In the genomic region with DNA sequence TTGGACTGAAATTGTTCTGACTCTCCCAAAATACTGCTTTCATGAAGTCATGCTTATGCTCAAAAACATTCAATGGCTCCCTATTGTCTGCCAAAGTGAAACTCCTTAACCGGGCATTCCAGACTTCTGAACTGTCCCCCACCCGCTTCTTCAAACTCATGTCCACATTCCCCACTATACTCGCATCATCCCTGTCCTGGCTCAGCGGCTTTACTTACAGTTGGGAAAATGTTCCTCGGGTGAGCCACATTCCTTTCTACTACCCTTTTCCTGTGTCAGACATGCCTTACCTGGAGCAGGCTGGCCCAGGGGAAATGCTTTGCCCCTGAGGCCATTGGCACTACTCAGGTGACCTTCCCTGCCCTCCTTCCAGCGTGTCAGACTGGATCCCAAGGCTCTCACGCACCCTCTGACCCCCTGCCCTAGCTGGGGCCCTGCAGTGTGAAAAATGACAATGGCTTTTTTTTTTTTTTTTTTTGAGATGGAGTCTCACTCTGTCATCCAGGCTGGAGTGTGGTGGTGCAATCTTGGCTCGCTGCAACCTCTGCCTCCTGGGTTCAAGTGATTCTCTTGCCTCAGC, we compare ENCODE assay signal across 18 cellular contexts. TPM values are rescaled to one million over a fixed set of nuclear protein-coding genes. Genes with fewer than 3 reads are reported as not detected.
A peak's percentile ranks its signal among the peaks of the same experiment; 100 is the strongest.
DNase-seq lines count a peak whose midpoint lies in the region; ATAC-seq, FAIRE-seq and TF ChIP-seq lines count a peak whose summit lies in the region.
"Had no signal": no experiment of that assay in that cellular context is flagged by ENCODE, and none has a peak within 500 bp of the region (broad histone marks: within the 10 kb centered on the region; RNA-seq: fewer than 3 reads in every experiment).

No MANE protein-coding gene starts in this region.

- DNase-seq in D721Med (ENCODE audit: insufficient read length, low spot score) (peak; percentile 5), T-helper 17 cell (no peak), glutamatergic neuron (no peak), gastrocnemius medialis (no peak), SW 1271 (lab: John Stamatoyannopoulos, UW) (no peak), erythroblast (lab: John Stamatoyannopoulos, UW) (no peak), occipital lobe (lab: John Stamatoyannopoulos, UW) (no peak), midbrain (lab: John Stamatoyannopoulos, UW) (no peak)
- DNase-seq: activated CD4-positive, CD25-positive, alpha-beta regulatory T cell; activated T-cell treated with anti-CD3 and anti-CD28 coated beads, Interleukin-2, amount 50 U/mL, for 24 hours; body of pancreas; endodermal cell; GF-D8; NCI-H510A treated with DMSO at 0.1 percent for 48 hours; SHP77 treated with DMSO at 0.1 percent for 48 hours; stimulated activated CD8-positive, alpha-beta memory T cell treated with anti-CD3 and anti-CD28 coated beads, Interleukin-4, amount 100 ng/mL, for 48 hours had no signal

- no peak for FAIRE-seq in D721Med (lab: Jason Lieb, UNC)

- H3K36me3 ChIP-seq in gastrocnemius medialis = no peaks in the 10 kb centered on the region

- peaks cover 3% of the 10 kb centered on the region for H3K9me3 Mint-ChIP-seq in glutamatergic neuron (ENCODE audit: unreplicated experiment)
- H3K9me3 Mint-ChIP-seq: activated T-cell treated with anti-CD3 and anti-CD28 coated beads, Interleukin-2, amount 50 U/mL, for 24 hours; endodermal cell had no signal

- H3K27ac Mint-ChIP-seq in T-helper 17 cell (peak overlapping the region; percentile 19), glutamatergic neuron (ENCODE audit: unreplicated experiment) (peak overlapping the region; percentile 5)
- H3K27ac Mint-ChIP-seq: activated T-cell treated with anti-CD3 and anti-CD28 coated beads, Interleukin-2, amount 50 U/mL, for 24 hours; endodermal cell had no signal

- peaks cover 23 to 33% of the 10 kb centered on the region in 2 donors for H3K4me1 ChIP-seq in gastrocnemius medialis

- no peaks in the 10 kb centered on the region for H3K9me3 ChIP-seq in T-helper 17 cell (ENCODE audit: control insufficient read depth, low read length, poor library complexity, severe bottlenecking)
- H3K9me3 ChIP-seq in gastrocnemius medialis = no peaks in the 10 kb centered on the region
- H3K9me3 ChIP-seq: body of pancreas had no signal

- ATAC-seq in T-helper 17 cell (no peak), gastrocnemius medialis (no peak)
- ATAC-seq: body of pancreas had no signal

- H3K4me3 Mint-ChIP-seq in T-helper 17 cell (no peak overlapping the region), glutamatergic neuron (ENCODE audit: unreplicated experiment) (no peak overlapping the region)
- H3K4me3 Mint-ChIP-seq: activated T-cell treated with anti-CD3 and anti-CD28 coated beads, Interleukin-2, amount 50 U/mL, for 24 hours; endodermal cell had no signal

- TF ChIP-seq POLR2A in gastrocnemius medialis (IDR thresholded peaks at IDR 0.05) (no peak), erythroblast (IDR thresholded peaks at IDR 0.05; ENCODE audit: low read length) (no peak)

- intact Hi-C loops in gastrocnemius medialis (cut with DNase I; ENCODE audit: low total_unique reads) = no loop called here

- no peak overlapping the region for H3K4me3 ChIP-seq in gastrocnemius medialis
- H3K4me3 ChIP-seq: body of pancreas had no signal

- in situ Hi-C loops in gastrocnemius medialis (cut with MboI; ENCODE audit: low sequenced_read_pairs in 4 of 4) = no loop called here

- TF ChIP-seq CTCF in D721Med (IDR thresholded peaks at IDR 0.05; ENCODE audit: insufficient read depth, missing control alignments) = no peak
- TF ChIP-seq CTCF in glutamatergic neuron (IDR thresholded peaks at IDR 0.05; ENCODE audit: partially characterized antibody, unreplicated experiment) = no peak
- TF ChIP-seq CTCF in gastrocnemius medialis (IDR thresholded peaks at IDR 0.05 in 4 of 5, conservative IDR thresholded peaks at IDR 0.05 in 1 of 5) = no peak

- H3K36me3 Mint-ChIP-seq in T-helper 17 cell (ENCODE audit: low read depth) (peaks cover 3% of the 10 kb centered on the region), glutamatergic neuron (ENCODE audit: unreplicated experiment) (no peaks in the 10 kb centered on the region)

- H3K27me3 Mint-ChIP-seq in T-helper 17 cell (peaks cover 13% of the 10 kb centered on the region), glutamatergic neuron (ENCODE audit: unreplicated experiment) (peaks cover 6% of the 10 kb centered on the region)

- H3K27ac ChIP-seq in gastrocnemius medialis = peak overlapping the region; percentile 88 to 94 (median 91)
- H3K27ac ChIP-seq: C4-2B, HL-60 had no signal

- peaks cover 0 to 4% (median 3%) of the 10 kb centered on the region in 3 donors for H3K27me3 ChIP-seq in gastrocnemius medialis
- H3K27me3 ChIP-seq: body of pancreas had no signal

- H3K4me1 Mint-ChIP-seq in T-helper 17 cell (peaks cover 5% of the 10 kb centered on the region), glutamatergic neuron (ENCODE audit: low read depth, unreplicated experiment) (peaks cover 23% of the 10 kb centered on the region)

RNA-seq across cellular contexts. Expression of a gene that starts 5.3 kb away (rescaled TPM):
- total RNA-seq in T-helper 17 cell (not detected), glutamatergic neuron (ENCODE audit: unreplicated experiment) (20.4 TPM), gastrocnemius medialis (10 to 100 TPM in 2 of 4 donors, 1 to 10 TPM in 2; 8.1 to 19.7 (median 10.6) TPM), occipital lobe (1.2 TPM)

RNA-seq across cellular contexts. Expression of a gene that starts 7.7 kb away (rescaled TPM):
- total RNA-seq in T-helper 17 cell (1 to 10 TPM in 1 of 2 donors, not detected in 1; 1.1 TPM), glutamatergic neuron (ENCODE audit: unreplicated experiment) (1.4 TPM), gastrocnemius medialis (1 to 10 TPM in 2 of 4 donors, under 1 TPM in 1, not detected in 1; 0.33 to 3.7 (median 1.1) TPM), occipital lobe (1.9 TPM)

RNA-seq across cellular contexts. Expression of a gene that starts 30.9 kb away (rescaled TPM):
- 10 to 100 TPM; 38.3 to 48.7 TPM for total RNA-seq in T-helper 17 cell
- 1.9 TPM for total RNA-seq in glutamatergic neuron (ENCODE audit: unreplicated experiment)
- total RNA-seq in gastrocnemius medialis = 10 to 100 TPM; 11.4 to 29.8 (median 23.3) TPM
- total RNA-seq in occipital lobe = 2.2 TPM

RNA-seq across cellular contexts. Expression of a gene that starts 53.5 kb away (rescaled TPM):
- total RNA-seq in T-helper 17 cell (1 to 10 TPM in 1 of 2 donors, under 1 TPM in 1; 0.68 to 2.2 TPM), glutamatergic neuron (ENCODE audit: unreplicated experiment) (0.32 TPM), gastrocnemius medialis (10 to 100 TPM; 13.6 to 31.1 (median 27.4) TPM), occipital lobe (not detected)
